In genomic region chr14:61860294-61860918, GRCh38 we compare ENCODE assay signal across 8 cellular contexts. TPM values are rescaled to one million over a fixed set of nuclear protein-coding genes. Genes with fewer than 3 reads are reported as not detected.
A peak's percentile ranks its signal among the peaks of the same experiment; 100 is the strongest.
DNase-seq lines count a peak whose midpoint lies in the region; ATAC-seq, FAIRE-seq and TF ChIP-seq lines count a peak whose summit lies in the region.

No MANE protein-coding gene starts in this region.

- H3K9ac ChIP-seq in MM.1S (ENCODE audit: low read length), result no peak overlapping the region

- H3K4me1 ChIP-seq in MM.1S (ENCODE audit: low read length) (no peaks in the 10 kb centered on the region), lung (ENCODE audit: control insufficient read depth in 2 of 2, insufficient read depth in 2 of 2, low read length in 2 of 2) (no peaks in the 10 kb centered on the region)

- CTCF ChIA-PET in HEK293T (lab: Yijun Ruan, JAX), result interaction anchor here (0.7 to 1.2 kb wide), 3 partner anchors 24 to 1164 kb away, joined by 3 to 4 read pairs (median 3); no protein-coding TSS in a partner anchor

- no peak overlapping the region for H2AFZ ChIP-seq in MM.1S (ENCODE audit: low read length)

- H4K20me1 ChIP-seq in MM.1S (ENCODE audit: insufficient read depth, low read length), result no peaks in the 10 kb centered on the region

- H3K4me3 ChIP-seq in MM.1S (ENCODE audit: low read length), result no peak overlapping the region
- H3K4me3 ChIP-seq in WERI-Rb-1 (ENCODE audit: low read depth, low read length), result no peak overlapping the region
- no peak overlapping the region for H3K4me3 ChIP-seq in bronchial epithelial cell (ENCODE audit: low read depth, low read length)
- no peak overlapping the region for H3K4me3 ChIP-seq in lung

- peak; percentile 54 for TF ChIP-seq CTCF in MM.1S (IDR thresholded peaks at IDR 0.05; ENCODE audit: low read length)
- TF ChIP-seq CTCF in WERI-Rb-1 (IDR thresholded peaks at IDR 0.05; ENCODE audit: low read depth, low read length), result peak; percentile 69
- TF ChIP-seq CTCF in bronchial epithelial cell (IDR thresholded peaks at IDR 0.05; ENCODE audit: insufficient read depth, low read length, severe bottlenecking), result peak; percentile 82
- peak; percentile 38 for TF ChIP-seq CTCF in lung (IDR thresholded peaks at IDR 0.05; ENCODE audit: control extremely low read depth, extremely low read depth)

- no peaks in the 10 kb centered on the region for H3K27me3 ChIP-seq in MM.1S (replicated peaks; ENCODE audit: insufficient read depth, low read length)
- H3K27me3 ChIP-seq in WERI-Rb-1 (ENCODE audit: insufficient read depth, low read depth, severe bottlenecking), result no peaks in the 10 kb centered on the region
- no peaks in the 10 kb centered on the region for H3K27me3 ChIP-seq in bronchial epithelial cell (ENCODE audit: control insufficient read depth, insufficient read depth, low read length)
- H3K27me3 ChIP-seq in lung (ENCODE audit: control insufficient read depth, insufficient read depth), result no peaks in the 10 kb centered on the region

- H3K27ac ChIP-seq in MM.1S (ENCODE audit: low read length), result no peak overlapping the region
- no peak overlapping the region for H3K27ac ChIP-seq in WERI-Rb-1
- no peak overlapping the region for H3K27ac ChIP-seq in lung (ENCODE audit: low read depth in 1 of 2, low read length in 1 of 2)

- peak; percentile 74 for DNase-seq in SIG-M5 treated with dmso at 0.1 percent for 504 hours (lab: John Stamatoyannopoulos, UW; ENCODE audit: unreplicated experiment)
- DNase-seq in SIG-M5 (lab: John Stamatoyannopoulos, UW), result no peak
- DNase-seq in HEK293T (ENCODE audit: extremely low spot score), result peak; percentile 64
- peak; percentile 31 for DNase-seq in MM.1S
- peak; percentile 52 for DNase-seq in WERI-Rb-1
- DNase-seq in bronchial epithelial cell (ENCODE audit: low read depth), result peak; percentile 54
- peak; percentile 48 for DNase-seq in lung (ENCODE audit: low spot score)
- DNase-seq in stimulated activated naive CD4-positive, alpha-beta T cell treated with Interleukin-2 at 50 U/mL for 16 hours (lab: John Stamatoyannopoulos, UW), result peak; percentile 62

- no peaks in the 10 kb centered on the region for H3F3A ChIP-seq in MM.1S (ENCODE audit: insufficient read depth, low read length)

- WGBS in lung, 2 donors, result 57 to 61% methylated on average over 1 of the region's 1 CpG

- no peaks in the 10 kb centered on the region for H3K36me3 ChIP-seq in MM.1S (replicated peaks; ENCODE audit: insufficient read depth, low read length)
- no peaks in the 10 kb centered on the region for H3K36me3 ChIP-seq in WERI-Rb-1
- H3K36me3 ChIP-seq in bronchial epithelial cell (ENCODE audit: control insufficient read depth, insufficient read depth, low read length), result no peaks in the 10 kb centered on the region
- H3K36me3 ChIP-seq in lung (ENCODE audit: control insufficient read depth in 2 of 2, insufficient read depth in 2 of 2, low read length in 2 of 2), result no peaks in the 10 kb centered on the region

- POLR2A ChIA-PET in HEK293T (lab: Yijun Ruan, JAX), result no interaction called here

- no peak for ATAC-seq in lung (ENCODE audit: insufficient read depth, low FRiP score)

- no peaks in the 10 kb centered on the region for H3K79me2 ChIP-seq in MM.1S (ENCODE audit: low read length)

- peak; percentile 47 for FAIRE-seq in bronchial epithelial cell (lab: Jason Lieb, UNC)

- H3K9me2 ChIP-seq in MM.1S (replicated peaks; ENCODE audit: insufficient read depth, low read length), result no peaks in the 10 kb centered on the region

- no peak overlapping the region for H3K4me2 ChIP-seq in MM.1S (ENCODE audit: low read depth, low read length)

- no peaks in the 10 kb centered on the region for H3K9me3 ChIP-seq in MM.1S (replicated peaks; ENCODE audit: insufficient read depth, low read length)
- no peaks in the 10 kb centered on the region for H3K9me3 ChIP-seq in WERI-Rb-1 (ENCODE audit: severe bottlenecking)
- peaks cover 0 to 2% of the 10 kb centered on the region in 2 donors for H3K9me3 ChIP-seq in lung (ENCODE audit: control insufficient read depth in 2 of 2, insufficient read depth in 1 of 2, low read length in 1 of 2)

TF ChIP-seq in HEK293T, 16 proteins besides CTCF, POLR2A, EP300 and RAD21:
- TF ChIP-seq TARDBP (IDR thresholded peaks at IDR 0.05) (no peak), ARNT (IDR thresholded peaks at IDR 0.05) (no peak), FOXK2 (IDR thresholded peaks at IDR 0.05) (no peak)

RNA-seq across cellular contexts. Expression of gene SYT16, which starts 47.9 kb away (rescaled TPM):
- total RNA-seq in bronchial epithelial cell, result under 0.01 and 0.13 TPM in 2 replicates
- 1 to 10 TPM in 1 of 2 donors, under 1 TPM in 1; 0.43 to 2.5 TPM for total RNA-seq in lung
- under 1 TPM in 1 of 2 donors, not detected in 1; under 0.01 TPM for polyA plus RNA-seq in lung
